18 cellular contexts compared by ENCODE assay signal in the genomic region with DNA sequence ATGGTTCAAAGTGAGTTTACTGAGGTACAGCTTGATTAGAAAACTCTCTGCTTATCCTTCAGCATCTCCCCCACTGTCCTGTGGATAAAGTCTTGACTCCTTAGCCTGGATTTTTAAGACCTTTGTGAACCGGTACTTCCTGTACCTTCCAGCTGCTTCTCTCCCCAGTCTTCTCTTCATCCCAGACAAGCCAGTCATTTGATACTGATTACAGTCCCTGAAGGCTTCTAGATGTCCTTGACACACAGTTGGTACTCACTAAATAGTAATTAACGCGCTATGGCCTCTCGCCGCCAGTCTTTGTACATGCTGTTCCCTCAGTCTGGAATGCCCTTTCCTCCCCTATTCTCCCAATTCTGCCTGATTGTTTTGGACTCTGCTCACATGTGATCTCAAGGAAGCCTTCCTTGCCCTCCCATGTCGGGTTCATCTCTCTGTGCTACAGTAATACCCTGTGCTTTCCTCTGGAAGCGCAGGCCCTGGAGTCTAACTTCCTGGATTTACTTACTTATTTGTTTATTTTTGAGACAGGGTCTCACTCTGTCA.
"Had no signal": no experiment of that assay in that cellular context is flagged by ENCODE, and none has a peak within 500 bp of the region (broad histone marks: within the 10 kb centered on the region; RNA-seq: fewer than 3 reads in every experiment).

No MANE protein-coding gene starts in this region.

- H3K4me3 ChIP-seq: adrenal gland, hepatocyte, left ventricle myocardium inferior, sigmoid colon, tibial artery, vagina had no signal

- H3K4me1 ChIP-seq: adrenal gland, tibial artery had no signal

- DNase-seq: activated CD4-positive, alpha-beta memory T cell treated with anti-CD3 and anti-CD28 coated beads, Interleukin-2, amount 10 ng/mL, durations not matched to agents 7 days and 5 days; activated CD4-positive, alpha-beta T cell treated with anti-CD3 and anti-CD28 coated beads for 36 hours; activated effector memory CD4-positive, alpha-beta T cell treated with anti-CD3 and anti-CD28 coated beads, Interleukin-2, amount 50 U/mL, for 16 hours; activated T-cell treated with anti-CD3 and anti-CD28 coated beads, Interleukin-2, amount 50 U/mL, for 48 hours; adrenal gland; dermis blood vessel endothelial cell; endodermal cell; erythroblast; islet precursor cell; left ventricle myocardium inferior; sigmoid colon; stimulated activated CD4-positive, alpha-beta T cell treated with anti-CD3 and anti-CD28 coated beads, Interleukin-12 subunit alpha, Interleukin-12 subunit beta, amount 100 ng/mL, for 4 hours; stimulated activated CD4-positive, alpha-beta T cell treated with anti-CD3 and anti-CD28 coated beads, Interleukin-2, amount 100 ng/mL, for 24 hours; T-helper 2 cell; tibial artery had no signal

- ATAC-seq: activated CD4-positive, alpha-beta T cell treated with anti-CD3 and anti-CD28 coated beads for 36 hours; stimulated activated memory B cell treated with anti-CD40 and anti-IgM and Interleukin-4, amounts not matched to agents 10 μg/mL and 1 μg/mL and 100 μg/mL, for 72 hours had no signal

- H3K36me3 ChIP-seq: adrenal gland, left ventricle myocardium inferior, tibial artery, vagina had no signal

- H3K27me3 ChIP-seq: adrenal gland, hepatocyte, sigmoid colon, tibial artery, vagina had no signal

- H3K27ac ChIP-seq: adrenal gland, hepatocyte, left ventricle myocardium inferior, sigmoid colon, tibial artery had no signal

- H3K9me3 ChIP-seq: adrenal gland, left ventricle myocardium inferior, sigmoid colon, tibial artery, vagina had no signal
